9 cellular contexts compared by ENCODE assay signal in genomic region chr6:156794963-156795362, GRCh38. TPM values are rescaled to one million over a fixed set of nuclear protein-coding genes. Genes with fewer than 3 reads are reported as not detected.
DNase-seq lines count a peak whose midpoint lies in the region; ATAC-seq lines count a peak whose summit lies in the region.
"Had no signal": no experiment of that assay in that cellular context is flagged by ENCODE, and none has a peak within 500 bp of the region (broad histone marks: within the 10 kb centered on the region; RNA-seq: fewer than 3 reads in every experiment).

No MANE protein-coding gene starts in this region.

- no peaks in the 10 kb centered on the region for H3K27me3 Mint-ChIP-seq in activated CD4-positive, alpha-beta memory T cell treated with anti-CD3 and anti-CD28 coated beads, Interleukin-2, amount 10 ng/mL, durations not matched to agents 7 days and 5 days

- no peaks in the 10 kb centered on the region for H3K36me3 ChIP-seq in skeletal muscle tissue (ENCODE audit: control insufficient read depth in 3 of 3, insufficient read depth in 3 of 3, low read length in 3 of 3)

- H3K9me3 Mint-ChIP-seq in activated CD4-positive, alpha-beta memory T cell treated with anti-CD3 and anti-CD28 coated beads, Interleukin-2, amount 10 ng/mL, durations not matched to agents 7 days and 5 days, result no peaks in the 10 kb centered on the region

- peak overlapping the region; percentile 22 for H3K27ac Mint-ChIP-seq in activated CD4-positive, alpha-beta memory T cell treated with anti-CD3 and anti-CD28 coated beads, Interleukin-2, amount 10 ng/mL, durations not matched to agents 7 days and 5 days

- peak overlapping the region in 1 of 3 donors; percentile 41 for H3K9ac ChIP-seq in skeletal muscle tissue (ENCODE audit: low read depth in 1 of 3, low read length in 3 of 3)

- CTCF ChIA-PET in activated CD4-positive, alpha-beta memory T cell treated with anti-CD3 and anti-CD28 coated beads, Interleukin-2, amount 10 ng/mL, durations not matched to agents 7 days and 5 days (lab: Charles Lee), result interaction anchor here (0.7 kb wide), 1 partner anchor 24 kb away, joined by 5 read pairs; no protein-coding TSS in a partner anchor

- no peaks in the 10 kb centered on the region for H3K27me3 ChIP-seq in skeletal muscle tissue (ENCODE audit: control insufficient read depth in 3 of 3, insufficient read depth in 3 of 3, low read length in 3 of 3)

- peak overlapping the region in 2 of 3 donors; percentile 7 to 23 for H3K4me3 ChIP-seq in skeletal muscle tissue (ENCODE audit: low read length in 3 of 3)

- peaks cover 45 to 62% (median 49%) of the 10 kb centered on the region in 3 donors for H3K4me1 ChIP-seq in skeletal muscle tissue (ENCODE audit: control insufficient read depth in 3 of 3, insufficient read depth in 3 of 3, low read length in 3 of 3)

- peaks cover 30% of the 10 kb centered on the region for H3K4me1 Mint-ChIP-seq in activated CD4-positive, alpha-beta memory T cell treated with anti-CD3 and anti-CD28 coated beads, Interleukin-2, amount 10 ng/mL, durations not matched to agents 7 days and 5 days

- H3K36me3 Mint-ChIP-seq in activated CD4-positive, alpha-beta memory T cell treated with anti-CD3 and anti-CD28 coated beads, Interleukin-2, amount 10 ng/mL, durations not matched to agents 7 days and 5 days (ENCODE audit: low read depth), result peaks cover 8% of the 10 kb centered on the region

- no peaks in the 10 kb centered on the region for H3K9me3 ChIP-seq in skeletal muscle tissue (ENCODE audit: control insufficient read depth in 3 of 3, low read length in 3 of 3)

- peak; percentile 41 for ATAC-seq in HG02870 (IDR thresholded peaks at IDR 0.05; ENCODE audit: unreplicated experiment)

- no peak overlapping the region for H3K4me3 Mint-ChIP-seq in activated CD4-positive, alpha-beta memory T cell treated with anti-CD3 and anti-CD28 coated beads, Interleukin-2, amount 10 ng/mL, durations not matched to agents 7 days and 5 days

- H3K27ac ChIP-seq in skeletal muscle tissue (ENCODE audit: low read depth, low read length), result no peak overlapping the region

- POLR2A ChIA-PET in activated CD4-positive, alpha-beta memory T cell treated with anti-CD3 and anti-CD28 coated beads, Interleukin-2, amount 10 ng/mL, durations not matched to agents 7 days and 5 days (lab: Charles Lee), result no interaction called here

- peak; percentile 73 for DNase-seq in activated effector memory CD4-positive, alpha-beta T cell treated with anti-CD3 and anti-CD28 coated beads, Interleukin-2, amount 50 U/mL, for 16 hours
- no peak for DNase-seq in activated effector memory CD4-positive, alpha-beta T cell treated with Interleukin-2 at 50 U/mL for 16 hours
- no peak for DNase-seq in activated CD4-positive, alpha-beta memory T cell treated with anti-CD3 and anti-CD28 coated beads, Interleukin-2, amount 10 ng/mL, durations not matched to agents 7 days and 5 days
- DNase-seq in pons (ENCODE audit: low spot score) (no peak), T-helper 2 cell (no peak)
- DNase-seq in stimulated activated CD4-positive, alpha-beta T cell treated with anti-CD3 and anti-CD28 coated beads, Interleukin-1b, Interleukin-23, amount 100 ng/mL, for 48 hours, result no peak
- DNase-seq: activated naive CD4-positive, alpha-beta T cell had no signal

RNA-seq across cellular contexts. Expression of gene ARID1B, which starts 17.8 kb away (rescaled TPM):
- total RNA-seq in activated CD4-positive, alpha-beta memory T cell treated with anti-CD3 and anti-CD28 coated beads, Interleukin-2, amount 10 ng/mL, durations not matched to agents 7 days and 5 days, result 10 to 100 TPM; 63.4 to 65.5 TPM
- 73.6 TPM for total RNA-seq in skeletal muscle tissue
